ENCODE assay signal across 15 cellular contexts in the genomic region with DNA sequence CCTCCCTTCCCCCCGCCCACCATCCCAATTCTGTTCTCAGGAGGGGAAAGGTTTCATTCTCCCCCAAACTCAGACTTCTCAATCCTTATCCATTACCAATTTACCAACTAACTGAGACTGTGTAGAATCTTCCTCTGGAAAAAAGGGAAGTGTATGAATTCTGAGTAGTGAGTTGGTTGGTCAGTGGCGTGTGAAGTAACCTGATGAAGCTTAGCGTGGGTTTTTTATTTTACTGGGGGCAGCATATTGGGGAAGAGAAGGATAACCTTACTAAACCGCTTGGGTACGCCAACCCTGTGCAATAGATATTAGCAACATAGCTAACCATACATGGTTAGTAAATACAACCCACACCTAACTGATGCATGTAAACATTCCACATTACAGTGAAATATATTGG. TPM values are rescaled to one million over a fixed set of nuclear protein-coding genes. Genes with fewer than 3 reads are reported as not detected.
DNase-seq lines count a peak whose midpoint lies in the region; ATAC-seq and TF ChIP-seq lines count a peak whose summit lies in the region.
"Had no signal": no experiment of that assay in that cellular context is flagged by ENCODE, and none has a peak within 500 bp of the region (broad histone marks: within the 10 kb centered on the region; RNA-seq: fewer than 3 reads in every experiment).

No MANE protein-coding gene starts in this region.

- intact Hi-C loops in CD8-positive, alpha-beta T cell (cut with DNase I, micrococcal nuclease): loop anchor here (2.0 to 5.0 kb wide), 6 partner anchors 921 to 1949 kb away; a partner anchor contains a TSS
- intact Hi-C loops in PC-3 (cut with micrococcal nuclease): no loop called here

- POLR2A ChIA-PET in CD8-positive, alpha-beta T cell (lab: Charles Lee): interaction anchor here (1.8 to 3.8 kb wide), 2 partner anchors 11 to 1224 kb away, joined by 4 to 103 read pairs; a partner anchor contains a TSS
- POLR2A ChIA-PET in PC-3 (lab: Charles Lee; ENCODE audit: unreplicated experiment): no interaction called here

- H3K4me1 ChIP-seq in CD8-positive, alpha-beta T cell (ENCODE audit: insufficient read depth, low read length): peaks cover 27% of the 10 kb centered on the region
- H3K4me1 ChIP-seq in PC-3 (ENCODE audit: insufficient read depth, low read length): peaks cover 30% of the 10 kb centered on the region

- CTCF ChIA-PET in CD8-positive, alpha-beta T cell (lab: Charles Lee): interaction anchor here (2.1 kb wide), 1 partner anchor 13 kb away, joined by 10 read pairs; a partner anchor contains a TSS
- CTCF ChIA-PET in PC-3 (lab: Charles Lee): no interaction called here

- no peak overlapping the region for H3K27ac Mint-ChIP-seq in CD8-positive, alpha-beta T cell
- no peak overlapping the region for H3K27ac Mint-ChIP-seq in effector memory CD8-positive, alpha-beta T cell

- no peaks in the 10 kb centered on the region for H3K9me3 Mint-ChIP-seq in CD8-positive, alpha-beta T cell
- no peaks in the 10 kb centered on the region for H3K9me3 Mint-ChIP-seq in effector memory CD8-positive, alpha-beta T cell
- H3K9me3 Mint-ChIP-seq: CD14-positive monocyte, IgD-negative memory B cell had no signal

- DNase-seq in CD8-positive, alpha-beta T cell: no peak
- DNase-seq in PC-3 (no peak), DMS153 (lab: John Stamatoyannopoulos, UW) (no peak), C1 segment of cervical spinal cord (lab: John Stamatoyannopoulos, UW) (no peak)
- DNase-seq in effector memory CD8-positive, alpha-beta T cell: no peak
- DNase-seq: activated CD8-positive, alpha-beta memory T cell treated with anti-CD3 and anti-CD28 coated beads, Interleukin-2, amount 10 ng/mL, durations not matched to agents 7 days and 5 days; adrenal gland; heart right ventricle; stimulated activated CD4-positive, alpha-beta T cell treated with anti-CD3 and anti-CD28 coated beads, Interleukin-2, amount 100 ng/mL, for 48 hours had no signal

- no peaks in the 10 kb centered on the region for H3K9me3 ChIP-seq in CD8-positive, alpha-beta T cell (ENCODE audit: low read length)
- H3K9me3 ChIP-seq in PC-3 (ENCODE audit: low read length): no peaks in the 10 kb centered on the region
- H3K9me3 ChIP-seq: adrenal gland, heart right ventricle, right atrium auricular region had no signal

- no peaks in the 10 kb centered on the region for H3K27me3 Mint-ChIP-seq in CD8-positive, alpha-beta T cell (ENCODE audit: low read depth)
- H3K27me3 Mint-ChIP-seq in effector memory CD8-positive, alpha-beta T cell: no peaks in the 10 kb centered on the region
- H3K27me3 Mint-ChIP-seq: activated CD8-positive, alpha-beta memory T cell treated with anti-CD3 and anti-CD28 coated beads, Interleukin-2, amount 10 ng/mL, durations not matched to agents 7 days and 5 days; IgD-negative memory B cell had no signal

- no peak overlapping the region for H2AFZ ChIP-seq in PC-3 (ENCODE audit: low read length)

- H3K9me2 ChIP-seq in PC-3 (replicated peaks; ENCODE audit: low read length): no peaks in the 10 kb centered on the region

- H3K4me2 ChIP-seq in PC-3 (ENCODE audit: low read length): peak overlapping the region; percentile 80; the same call in 1 of the 2 replicates

- TF ChIP-seq CTCF in 22Rv1 (IDR thresholded peaks at IDR 0.05) (no peak), PC-3 (conservative IDR thresholded peaks at IDR 0.05; ENCODE audit: low read depth, low read length) (no peak)
- TF ChIP-seq CTCF in CD8-positive, alpha-beta T cell (IDR thresholded peaks at IDR 0.05): no peak

- H3K27me3 ChIP-seq in CD8-positive, alpha-beta T cell (ENCODE audit: insufficient read depth, low read length): no peaks in the 10 kb centered on the region
- no peaks in the 10 kb centered on the region for H3K27me3 ChIP-seq in PC-3 (ENCODE audit: low read length)
- H3K27me3 ChIP-seq: adrenal gland, heart right ventricle, right atrium auricular region had no signal

- H3K36me3 Mint-ChIP-seq in CD8-positive, alpha-beta T cell: peaks cover 36% of the 10 kb centered on the region
- peaks cover 43% of the 10 kb centered on the region for H3K36me3 Mint-ChIP-seq in effector memory CD8-positive, alpha-beta T cell (ENCODE audit: insufficient read depth)

- H3K27ac ChIP-seq in 22Rv1: peak overlapping the region; percentile 91; the same call in 1 of the 2 replicates
- H3K27ac ChIP-seq in CD8-positive, alpha-beta T cell (ENCODE audit: low read depth, low read length): no peak overlapping the region
- H3K27ac ChIP-seq in PC-3 (ENCODE audit: low read length): no peak overlapping the region

- H3F3A ChIP-seq in PC-3 (ENCODE audit: low read length, unreplicated experiment): peaks cover 19% of the 10 kb centered on the region

- no peak overlapping the region for H3K4me3 ChIP-seq in CD8-positive, alpha-beta T cell (ENCODE audit: low read depth, low read length)
- no peak overlapping the region for H3K4me3 ChIP-seq in PC-3 (ENCODE audit: low read length)

- H3K4me1 Mint-ChIP-seq in CD8-positive, alpha-beta T cell (ENCODE audit: low read depth): peaks cover 33% of the 10 kb centered on the region
- peaks cover 22 to 28% of the 10 kb centered on the region in 2 donors for H3K4me1 Mint-ChIP-seq in effector memory CD8-positive, alpha-beta T cell (ENCODE audit: low read depth in 2 of 2)

- peaks cover 26% of the 10 kb centered on the region for H4K20me1 ChIP-seq in PC-3 (ENCODE audit: low read length)

- no TSS peak for BruUV-seq in PC-3 (replicated peaks; lab: Mats Ljungman, UMichigan)

- H3K36me3 ChIP-seq in CD8-positive, alpha-beta T cell (ENCODE audit: insufficient read depth, low read length): peaks cover 4% of the 10 kb centered on the region
- H3K36me3 ChIP-seq in PC-3 (ENCODE audit: low read depth, low read length): peaks cover 33% of the 10 kb centered on the region

- no peak for ATAC-seq in CD8-positive, alpha-beta T cell
- no peak for ATAC-seq in PC-3
- ATAC-seq in effector memory CD8-positive, alpha-beta T cell (replicated peaks): no peak
- no peak for ATAC-seq in GM19452 (IDR thresholded peaks at IDR 0.05; ENCODE audit: unreplicated experiment)
- ATAC-seq in HG03175 (IDR thresholded peaks at IDR 0.05; ENCODE audit: unreplicated experiment): no peak

- peaks cover 52% of the 10 kb centered on the region for H3K79me2 ChIP-seq in PC-3 (ENCODE audit: low read length)

- H3K4me3 Mint-ChIP-seq in CD8-positive, alpha-beta T cell: peak overlapping the region; percentile 94
- H3K4me3 Mint-ChIP-seq in effector memory CD8-positive, alpha-beta T cell: peak overlapping the region; percentile 98 to 99

- H3K9ac ChIP-seq in PC-3 (ENCODE audit: low read length): no peak overlapping the region

RNA-seq across cellular contexts. Expression of a gene that starts 1.1 kb away (rescaled TPM):
- total RNA-seq in CD8-positive, alpha-beta T cell: 10 to 100 TPM; 55.7 to 56.6 TPM
- 21.7 and 21.8 TPM in 2 replicates for total RNA-seq in PC-3 (2014; rRNA removed)

RNA-seq across cellular contexts. Expression of a gene that starts 12.8 kb away (rescaled TPM):
- total RNA-seq in CD8-positive, alpha-beta T cell: 10 to 100 TPM; 34.9 to 40.9 TPM
- total RNA-seq in PC-3 (2014; rRNA removed): 49.0 and 63.2 TPM in 2 replicates

RNA-seq across cellular contexts. Expression of a gene that starts 13.0 kb away (rescaled TPM):
- 10 to 100 TPM; 34.7 to 35.4 TPM for total RNA-seq in CD8-positive, alpha-beta T cell
- total RNA-seq in PC-3 (2014; rRNA removed): 22.5 and 62.5 TPM in 2 replicates
